ENCODE assay signal across 24 cellular contexts in genomic region chr3:110272525-110272924, GRCh38.
"Had no signal": no experiment of that assay in that cellular context is flagged by ENCODE, and none has a peak within 500 bp of the region (broad histone marks: within the 10 kb centered on the region; RNA-seq: fewer than 3 reads in every experiment).

No MANE protein-coding gene starts in this region.

- H3K36me3 ChIP-seq: heart right ventricle, prostate gland, right atrium auricular region, spleen, thoracic aorta had no signal

- H3K9me3 ChIP-seq: heart right ventricle, prostate gland, right atrium auricular region, spleen, thoracic aorta had no signal

- H3K36me3 Mint-ChIP-seq: activated CD4-positive, alpha-beta memory T cell treated with anti-CD3 and anti-CD28 coated beads for 36 hours; activated naive CD8-positive, alpha-beta T cell treated with anti-CD3 and anti-CD28 coated beads for 36 hours; natural killer cell had no signal

- FAIRE-seq: astrocyte, kidney had no signal

- DNase-seq: activated CD4-positive, alpha-beta memory T cell treated with anti-CD3 and anti-CD28 coated beads for 36 hours; activated CD4-positive, alpha-beta T cell treated with anti-CD3 and anti-CD28 coated beads for 4 hours; activated CD4-positive, CD25-positive, alpha-beta regulatory T cell; activated naive CD4-positive, alpha-beta T cell treated with Interleukin-2 at 50 U/mL for 16 hours; activated naive CD8-positive, alpha-beta T cell treated with anti-CD3 and anti-CD28 coated beads for 36 hours; activated T-cell treated with anti-CD3 and anti-CD28 coated beads, Interleukin-2, amount 50 U/mL, for 48 hours; central memory CD4-positive, alpha-beta T cell; dermis blood vessel endothelial cell; effector CD8-positive, alpha-beta T cell; erythroblast; foreskin fibroblast; heart right ventricle; kidney; mammary epithelial cell; midbrain; natural killer cell; spleen; stimulated activated CD4-positive, alpha-beta T cell treated with anti-CD3 and anti-CD28 coated beads, Interleukin-4, amount 100 ng/mL, for 1 hour; stimulated activated naive CD4-positive, alpha-beta T cell; T1000 had no signal

- H3K27me3 Mint-ChIP-seq: activated CD4-positive, alpha-beta memory T cell treated with anti-CD3 and anti-CD28 coated beads for 36 hours had no signal

- H3K4me1 ChIP-seq: heart right ventricle, prostate gland, right atrium auricular region, spleen had no signal

- H3K4me3 ChIP-seq: heart right ventricle, prostate gland, right atrium auricular region, spleen, thoracic aorta had no signal

- H3K27me3 ChIP-seq: heart right ventricle, right atrium auricular region, spleen had no signal

- H3K27ac Mint-ChIP-seq: activated CD4-positive, alpha-beta memory T cell treated with anti-CD3 and anti-CD28 coated beads for 36 hours; activated naive CD8-positive, alpha-beta T cell treated with anti-CD3 and anti-CD28 coated beads for 36 hours; natural killer cell had no signal

- H3K4me1 Mint-ChIP-seq: activated naive CD8-positive, alpha-beta T cell treated with anti-CD3 and anti-CD28 coated beads for 36 hours; natural killer cell had no signal

- H3K4me3 Mint-ChIP-seq: activated CD4-positive, alpha-beta memory T cell treated with anti-CD3 and anti-CD28 coated beads for 36 hours; activated naive CD8-positive, alpha-beta T cell treated with anti-CD3 and anti-CD28 coated beads for 36 hours; natural killer cell had no signal

- ATAC-seq: heart right ventricle, natural killer cell had no signal

- H3K27ac ChIP-seq: heart right ventricle, prostate gland, right atrium auricular region, spleen, thoracic aorta had no signal
